ENCODE assay signal across 8 cellular contexts in genomic region chr9:109192732-109193361, GRCh38. TPM values are rescaled to one million over a fixed set of nuclear protein-coding genes. Genes with fewer than 3 reads are reported as not detected.
DNase-seq lines count a peak whose midpoint lies in the region; ATAC-seq and TF ChIP-seq lines count a peak whose summit lies in the region.

No MANE protein-coding gene starts in this region.

- H3F3A ChIP-seq in Loucy (ENCODE audit: low read depth) = no peaks in the 10 kb centered on the region

- no peaks in the 10 kb centered on the region for H3K36me3 ChIP-seq in Loucy (ENCODE audit: insufficient read depth, low read length)
- no peaks in the 10 kb centered on the region for H3K36me3 ChIP-seq in brain microvascular endothelial cell (replicated peaks)

- H3K27me3 ChIP-seq in Loucy (ENCODE audit: insufficient read depth, low read length, poor library complexity, severe bottlenecking) = no peaks in the 10 kb centered on the region
- no peaks in the 10 kb centered on the region for H3K27me3 ChIP-seq in brain microvascular endothelial cell (replicated peaks)

- H3K4me1 Mint-ChIP-seq in activated CD4-positive, alpha-beta memory T cell treated with anti-CD3 and anti-CD28 coated beads for 36 hours (ENCODE audit: low read depth) = no peaks in the 10 kb centered on the region

- no peaks in the 10 kb centered on the region for H3K9me3 Mint-ChIP-seq in activated CD4-positive, alpha-beta memory T cell treated with anti-CD3 and anti-CD28 coated beads for 36 hours

- no peak overlapping the region for H3K9ac ChIP-seq in Loucy (ENCODE audit: low read depth, low read length, poor library complexity, severe bottlenecking)

- no peaks in the 10 kb centered on the region for H3K9me2 ChIP-seq in Loucy (replicated peaks; ENCODE audit: low read depth, low read length)

- 0 out of 2 replicates have a peak overlapping the region, but pooled peaks have one; percentile 44 for H2AFZ ChIP-seq in Loucy (ENCODE audit: low read length)

- no peaks in the 10 kb centered on the region for H3K27me3 Mint-ChIP-seq in activated CD4-positive, alpha-beta memory T cell treated with anti-CD3 and anti-CD28 coated beads for 36 hours

- no peaks in the 10 kb centered on the region for H3K79me2 ChIP-seq in Loucy (ENCODE audit: insufficient read depth, low read length)

- intact Hi-C loops in activated CD4-positive, alpha-beta memory T cell treated with anti-CD3 and anti-CD28 coated beads for 36 hours (cut with micrococcal nuclease) = no loop called here

- no peaks in the 10 kb centered on the region for H3K36me3 Mint-ChIP-seq in activated CD4-positive, alpha-beta memory T cell treated with anti-CD3 and anti-CD28 coated beads for 36 hours

- DNase-seq in ELR (ENCODE audit: low read depth) (peak; percentile 32), brain microvascular endothelial cell (no peak), myocyte (ENCODE audit: low read depth) (peak; percentile 39), T-helper 1 cell (no peak)
- DNase-seq in activated CD4-positive, alpha-beta memory T cell treated with anti-CD3 and anti-CD28 coated beads for 36 hours = no peak

- ATAC-seq in GM19467 (IDR thresholded peaks at IDR 0.05; ENCODE audit: unreplicated experiment) (no peak), HG03439 (IDR thresholded peaks at IDR 0.05; ENCODE audit: unreplicated experiment) (no peak)

- no peak overlapping the region for H3K4me3 ChIP-seq in Loucy (ENCODE audit: low read length, poor library complexity, severe bottlenecking)
- H3K4me3 ChIP-seq in brain microvascular endothelial cell (ENCODE audit: low read depth, low read length) = no peak overlapping the region

- POLR2A ChIA-PET in activated CD4-positive, alpha-beta memory T cell treated with anti-CD3 and anti-CD28 coated beads for 36 hours (lab: Charles Lee) = no interaction called here

- CTCF ChIA-PET in activated CD4-positive, alpha-beta memory T cell treated with anti-CD3 and anti-CD28 coated beads for 36 hours (lab: Charles Lee) = interaction anchor here (1.3 kb wide), 1 partner anchor 52 kb away, joined by 4 read pairs; no protein-coding TSS in a partner anchor

- H3K4me2 ChIP-seq in Loucy (ENCODE audit: low read depth, low read length, poor library complexity, severe bottlenecking) = no peak overlapping the region

- no peaks in the 10 kb centered on the region for H4K20me1 ChIP-seq in Loucy (ENCODE audit: insufficient read depth, low read length, poor library complexity, severe bottlenecking)

- no peaks in the 10 kb centered on the region for H3K9me3 ChIP-seq in Loucy (ENCODE audit: insufficient read depth, low read depth, low read length)

- no peaks in the 10 kb centered on the region for H3K4me1 ChIP-seq in Loucy (ENCODE audit: insufficient read depth, low read length, poor library complexity, severe bottlenecking)

- no peak overlapping the region for H3K4me3 Mint-ChIP-seq in activated CD4-positive, alpha-beta memory T cell treated with anti-CD3 and anti-CD28 coated beads for 36 hours

- no peak overlapping the region for H3K27ac ChIP-seq in brain microvascular endothelial cell

- peak; percentile 63 for TF ChIP-seq CTCF in Loucy (conservative IDR thresholded peaks at IDR 0.05; ENCODE audit: low read length)
- peak; percentile 69 for TF ChIP-seq CTCF in brain microvascular endothelial cell (IDR thresholded peaks at IDR 0.05; ENCODE audit: low read depth, low read length, missing control alignments)

- no peak overlapping the region for H3K27ac Mint-ChIP-seq in activated CD4-positive, alpha-beta memory T cell treated with anti-CD3 and anti-CD28 coated beads for 36 hours

- in situ Hi-C loops in brain microvascular endothelial cell (cut with HindIII; ENCODE audit: low pct_ligation_motif_present, low sequenced_read_pairs) = no loop called here

RNA-seq across cellular contexts. Expression of gene FRRS1L, which starts 25.8 kb away (rescaled TPM):
- not detected in 2 replicates for total RNA-seq in myocyte
- 0.09 TPM for polyA plus RNA-seq in myocyte (2012)
- total RNA-seq in activated CD4-positive, alpha-beta memory T cell treated with anti-CD3 and anti-CD28 coated beads for 36 hours = not detected

Comparison
In these comparisons a context has a peak if more than half of its experiments do, and no peak if none do; other contexts are left out.
1. DNase-seq: peak in ELR (single experiment) and myocyte (single experiment); none in brain microvascular endothelial cell (single experiment), T-helper 1 cell (0 of 5) and activated CD4-positive, alpha-beta memory T cell treated with anti-CD3 and anti-CD28 coated beads for 36 hours (single experiment).